In genomic region chr2:124402274-124402673, GRCh38 we compare ENCODE assay signal across 14 cellular contexts.
DNase-seq lines count a peak whose midpoint lies in the region; ATAC-seq and TF ChIP-seq lines count a peak whose summit lies in the region.
"Had no signal": no experiment of that assay in that cellular context is flagged by ENCODE, and none has a peak within 500 bp of the region (broad histone marks: within the 10 kb centered on the region; RNA-seq: fewer than 3 reads in every experiment).

No MANE protein-coding gene starts in this region.

- H3K9me3 Mint-ChIP-seq in activated T-cell treated with anti-CD3 and anti-CD28 coated beads, Interleukin-2, amount 50 U/mL, for 24 hours, result peaks cover 19% of the 10 kb centered on the region
- peaks cover 1% of the 10 kb centered on the region for H3K9me3 Mint-ChIP-seq in activated CD4-positive, alpha-beta T cell treated with anti-CD3 and anti-CD28 coated beads, Interleukin-2, amount 10 ng/mL, durations not matched to agents 7 days and 5 days
- H3K9me3 Mint-ChIP-seq: GM23338 had no signal

- CTCF ChIA-PET in activated CD4-positive, alpha-beta T cell treated with anti-CD3 and anti-CD28 coated beads, Interleukin-2, amount 10 ng/mL, durations not matched to agents 7 days and 5 days (lab: Charles Lee), result interaction anchor here (0.5 kb wide), 1 partner anchor 584 kb away, joined by 3 read pairs; no protein-coding TSS in a partner anchor

- H3K4me1 ChIP-seq in left lung, result no peaks in the 10 kb centered on the region
- H3K4me1 ChIP-seq in upper lobe of right lung, result no peaks in the 10 kb centered on the region
- H3K4me1 ChIP-seq: BLaER1 treated with 17β-estradiol and CSF1 and Interleukin-3, amounts not matched to agents 10 nM and 100 nM had no signal

- POLR2A ChIA-PET in activated CD4-positive, alpha-beta T cell treated with anti-CD3 and anti-CD28 coated beads, Interleukin-2, amount 10 ng/mL, durations not matched to agents 7 days and 5 days (lab: Charles Lee), result no interaction called here

- H3K27me3 ChIP-seq in left lung (no peaks in the 10 kb centered on the region), upper lobe of right lung (no peaks in the 10 kb centered on the region)
- H3K27me3 ChIP-seq: BLaER1 treated with 17β-estradiol and CSF1 and Interleukin-3, amounts not matched to agents 10 nM and 100 nM had no signal

- no peaks in the 10 kb centered on the region for H3K4me1 Mint-ChIP-seq in activated T-cell treated with anti-CD3 and anti-CD28 coated beads, Interleukin-2, amount 50 U/mL, for 24 hours (ENCODE audit: low read depth)
- H3K4me1 Mint-ChIP-seq in activated CD4-positive, alpha-beta T cell treated with anti-CD3 and anti-CD28 coated beads, Interleukin-2, amount 10 ng/mL, durations not matched to agents 7 days and 5 days, result no peaks in the 10 kb centered on the region
- H3K4me1 Mint-ChIP-seq: B cell had no signal

- peak; percentile 23 for ATAC-seq in left lung
- peak; percentile 63 for ATAC-seq in upper lobe of right lung
- ATAC-seq: CD8-positive, alpha-beta T cell; GM23338 had no signal

- H3K36me3 ChIP-seq in left lung (no peaks in the 10 kb centered on the region), upper lobe of right lung (no peaks in the 10 kb centered on the region)
- H3K36me3 ChIP-seq: BLaER1 treated with 17β-estradiol and CSF1 and Interleukin-3, amounts not matched to agents 10 nM and 100 nM had no signal

- H3K4me3 ChIP-seq in LNCaP clone FGC (ENCODE audit: low read depth, low read length), result no peak overlapping the region
- no peak overlapping the region for H3K4me3 ChIP-seq in left lung
- H3K4me3 ChIP-seq in upper lobe of right lung, result no peak overlapping the region
- H3K4me3 ChIP-seq: BLaER1 treated with 17β-estradiol and CSF1 and Interleukin-3, amounts not matched to agents 10 nM and 100 nM; GM23338 had no signal

- H3K4me3 Mint-ChIP-seq in activated T-cell treated with anti-CD3 and anti-CD28 coated beads, Interleukin-2, amount 50 U/mL, for 24 hours, result no peak overlapping the region
- H3K4me3 Mint-ChIP-seq in activated CD4-positive, alpha-beta T cell treated with anti-CD3 and anti-CD28 coated beads, Interleukin-2, amount 10 ng/mL, durations not matched to agents 7 days and 5 days, result no peak overlapping the region
- H3K4me3 Mint-ChIP-seq: B cell; CD8-positive, alpha-beta T cell; GM23338 had no signal

- no peaks in the 10 kb centered on the region for H3K27me3 Mint-ChIP-seq in activated T-cell treated with anti-CD3 and anti-CD28 coated beads, Interleukin-2, amount 50 U/mL, for 24 hours
- no peaks in the 10 kb centered on the region for H3K27me3 Mint-ChIP-seq in activated CD4-positive, alpha-beta T cell treated with anti-CD3 and anti-CD28 coated beads, Interleukin-2, amount 10 ng/mL, durations not matched to agents 7 days and 5 days
- H3K27me3 Mint-ChIP-seq: B cell had no signal

- H3K27ac Mint-ChIP-seq in activated T-cell treated with anti-CD3 and anti-CD28 coated beads, Interleukin-2, amount 50 U/mL, for 24 hours, result no peak overlapping the region
- H3K27ac Mint-ChIP-seq in activated CD4-positive, alpha-beta T cell treated with anti-CD3 and anti-CD28 coated beads, Interleukin-2, amount 10 ng/mL, durations not matched to agents 7 days and 5 days, result no peak overlapping the region
- H3K27ac Mint-ChIP-seq: B cell; CD8-positive, alpha-beta T cell; GM23338 had no signal

- H3K9me3 ChIP-seq in left lung (peaks cover 0 to 2% of the 10 kb centered on the region in 2 donors), upper lobe of right lung (no peaks in the 10 kb centered on the region)
- H3K9me3 ChIP-seq: BLaER1 treated with 17β-estradiol and CSF1 and Interleukin-3, amounts not matched to agents 10 nM and 100 nM had no signal

- intact Hi-C loops in left lung (cut with DNase I) (no loop called here), upper lobe of right lung (cut with DNase I) (no loop called here)

- H3K36me3 Mint-ChIP-seq in activated T-cell treated with anti-CD3 and anti-CD28 coated beads, Interleukin-2, amount 50 U/mL, for 24 hours (ENCODE audit: low read depth), result no peaks in the 10 kb centered on the region
- H3K36me3 Mint-ChIP-seq in activated CD4-positive, alpha-beta T cell treated with anti-CD3 and anti-CD28 coated beads, Interleukin-2, amount 10 ng/mL, durations not matched to agents 7 days and 5 days (ENCODE audit: low read depth), result no peaks in the 10 kb centered on the region
- H3K36me3 Mint-ChIP-seq: CD8-positive, alpha-beta T cell had no signal

- no peak overlapping the region for H3K27ac ChIP-seq in left lung
- H3K27ac ChIP-seq in upper lobe of right lung, result no peak overlapping the region
- H3K27ac ChIP-seq: BLaER1 treated with 17β-estradiol and CSF1 and Interleukin-3, amounts not matched to agents 10 nM and 100 nM had no signal

- peak; percentile 36 for DNase-seq in LNCaP clone FGC (ENCODE audit: low read depth)
- peak; percentile 78 for DNase-seq in NCI-H2029 treated with DMSO at 0.1 percent for 48 hours (lab: John Stamatoyannopoulos, UW)
- DNase-seq in left lung, result no peak
- DNase-seq in upper lobe of right lung, result no peak
- no peak for DNase-seq in activated T-cell treated with anti-CD3 and anti-CD28 coated beads, Interleukin-2, amount 50 U/mL, for 24 hours
- no peak for DNase-seq in activated CD4-positive, alpha-beta T cell treated with anti-CD3 and anti-CD28 coated beads, Interleukin-2, amount 10 ng/mL, durations not matched to agents 7 days and 5 days
- DNase-seq: Calu3; CD8-positive, alpha-beta T cell; DMS79 treated with DMSO at 0.1 percent for 48 hours; GF-D8; HCEC 1CT had no signal

- TF ChIP-seq CTCF in LNCaP clone FGC (IDR thresholded peaks at IDR 0.05; ENCODE audit: control insufficient read depth, extremely low read depth, insufficient read depth) (no peak), left lung (IDR thresholded peaks at IDR 0.05) (no peak), upper lobe of right lung (IDR thresholded peaks at IDR 0.05) (no peak)

Comparison
In these comparisons a context has a peak if more than half of its experiments do, and no peak if none do; other contexts are left out.
1. DNase-seq: peak in LNCaP clone FGC (single experiment) and NCI-H2029 treated with DMSO at 0.1 percent for 48 hours (single experiment); none in left lung (0 of 2), upper lobe of right lung (single experiment), activated T-cell treated with anti-CD3 and anti-CD28 coated beads, Interleukin-2, amount 50 U/mL, for 24 hours (single experiment) and activated CD4-positive, alpha-beta T cell treated with anti-CD3 and anti-CD28 coated beads, Interleukin-2, amount 10 ng/mL, durations not matched to agents 7 days and 5 days (single experiment).